In genomic region chr10:111295788-111296187, GRCh38 we compare ENCODE assay signal across 25 cellular contexts.
"Had no signal": no experiment of that assay in that cellular context is flagged by ENCODE, and none has a peak within 500 bp of the region (broad histone marks: within the 10 kb centered on the region; RNA-seq: fewer than 3 reads in every experiment).

No MANE protein-coding gene starts in this region.

- ATAC-seq: activated CD4-positive, alpha-beta T cell treated with anti-CD3 and anti-CD28 coated beads for 36 hours; activated naive CD4-positive, alpha-beta T cell treated with anti-CD3 and anti-CD28 coated beads, Interleukin-2, amount 50 U/mL, for 72 hours; foreskin keratinocyte; mucosa of descending colon; natural killer cell; pancreas; sciatic nerve; stimulated activated naive B cell treated with anti-CD40 and anti-IgM and Interleukin-4, amounts not matched to agents 10 μg/mL and 1 μg/mL and 100 μg/mL, for 72 hours; WTC11 had no signal

- H3K36me3 ChIP-seq: adrenal gland, esophagus squamous epithelium, left ventricle myocardium inferior, neutrophil, pancreas, thoracic aorta, upper lobe of left lung had no signal

- H3K9me3 Mint-ChIP-seq: activated CD4-positive, alpha-beta memory T cell treated with anti-CD3 and anti-CD28 coated beads for 36 hours; activated naive CD4-positive, alpha-beta T cell treated with anti-CD3 and anti-CD28 coated beads, Interleukin-2, amount 50 U/mL, for 72 hours; activated T-helper 1 cell treated with anti-CD3 and anti-CD28 coated beads, Interleukin-12 subunit alpha, Interleukin-12 subunit beta, Interleukin-2, Interleukin-4 antibody, amounts not matched to agents 30 ng/mL and 10 ng/mL and 1 ng/mL, durations not matched to agents 14 hours and 24 hours and 36 hours; natural killer cell; stimulated activated naive B cell treated with anti-CD40 and anti-IgM and Interleukin-4, amounts not matched to agents 10 μg/mL and 1 μg/mL and 100 μg/mL, for 72 hours had no signal

- DNase-seq: activated CD4-positive, alpha-beta memory T cell treated with anti-CD3 and anti-CD28 coated beads for 36 hours; activated CD4-positive, alpha-beta T cell treated with anti-CD3 and anti-CD28 coated beads for 36 hours; activated gamma-delta T cell treated with Interleukin-2 at 50 U/mL for 16 hours; activated T-cell treated with anti-CD3 and anti-CD28 coated beads for 4 hours; adrenal gland; effector CD8-positive, alpha-beta T cell; esophagus squamous epithelium; foreskin keratinocyte; glutamatergic neuron; hippocampal formation; kidney; left ventricle myocardium inferior; natural killer cell; pancreas; stimulated activated CD4-positive, alpha-beta T cell treated with anti-CD3 and anti-CD28 coated beads, Interleukin-4, amount 100 ng/mL, for 24 hours; stimulated activated naive B cell treated with anti-CD40 and anti-IgM and Interleukin-4, amounts not matched to agents 10 μg/mL and 1 μg/mL and 100 μg/mL, for 72 hours; upper lobe of left lung had no signal

- H3K27me3 Mint-ChIP-seq: dendritic cell treated with granulocyte-macrophage colony-stimulating factor and Interleukin-4, amounts not matched to agents 40 ng/mL and 50 ng/mL, for 4 days had no signal

- H3K36me3 Mint-ChIP-seq: activated CD4-positive, alpha-beta memory T cell treated with anti-CD3 and anti-CD28 coated beads for 36 hours; activated naive CD4-positive, alpha-beta T cell treated with anti-CD3 and anti-CD28 coated beads, Interleukin-2, amount 50 U/mL, for 72 hours; natural killer cell; stimulated activated naive B cell treated with anti-CD40 and anti-IgM and Interleukin-4, amounts not matched to agents 10 μg/mL and 1 μg/mL and 100 μg/mL, for 72 hours; WTC11 had no signal

- H3K27ac Mint-ChIP-seq: activated CD4-positive, alpha-beta memory T cell treated with anti-CD3 and anti-CD28 coated beads for 36 hours; activated CD4-positive, alpha-beta T cell treated with anti-CD3 and anti-CD28 coated beads for 36 hours; activated naive CD4-positive, alpha-beta T cell treated with anti-CD3 and anti-CD28 coated beads, Interleukin-2, amount 50 U/mL, for 72 hours; activated T-helper 1 cell treated with anti-CD3 and anti-CD28 coated beads, Interleukin-12 subunit alpha, Interleukin-12 subunit beta, Interleukin-2, Interleukin-4 antibody, amounts not matched to agents 30 ng/mL and 10 ng/mL and 1 ng/mL, durations not matched to agents 14 hours and 24 hours and 36 hours; dendritic cell treated with granulocyte-macrophage colony-stimulating factor and Interleukin-4, amounts not matched to agents 40 ng/mL and 50 ng/mL, for 4 days; natural killer cell; stimulated activated naive B cell treated with anti-CD40 and anti-IgM and Interleukin-4, amounts not matched to agents 10 μg/mL and 1 μg/mL and 100 μg/mL, for 72 hours; WTC11 had no signal

- H3K9me3 ChIP-seq: adrenal gland, esophagus squamous epithelium, left ventricle myocardium inferior, mucosa of descending colon, neutrophil, pancreas, thoracic aorta, upper lobe of left lung had no signal

- H3K4me1 Mint-ChIP-seq: activated CD4-positive, alpha-beta T cell treated with anti-CD3 and anti-CD28 coated beads for 36 hours; natural killer cell; stimulated activated naive B cell treated with anti-CD40 and anti-IgM and Interleukin-4, amounts not matched to agents 10 μg/mL and 1 μg/mL and 100 μg/mL, for 72 hours had no signal

- H3K27me3 ChIP-seq: adrenal gland, esophagus squamous epithelium, foreskin keratinocyte, neutrophil, pancreas, upper lobe of left lung had no signal

- H3K4me3 ChIP-seq: adrenal gland, esophagus squamous epithelium, left ventricle myocardium inferior, mucosa of descending colon, pancreas, thoracic aorta, upper lobe of left lung had no signal

- H3K27ac ChIP-seq: adrenal gland, esophagus squamous epithelium, foreskin keratinocyte, left ventricle myocardium inferior, neutrophil, pancreas, thoracic aorta, upper lobe of left lung had no signal

- H3K4me3 Mint-ChIP-seq: activated CD4-positive, alpha-beta memory T cell treated with anti-CD3 and anti-CD28 coated beads for 36 hours; activated CD4-positive, alpha-beta T cell treated with anti-CD3 and anti-CD28 coated beads for 36 hours; activated T-helper 1 cell treated with anti-CD3 and anti-CD28 coated beads, Interleukin-12 subunit alpha, Interleukin-12 subunit beta, Interleukin-2, Interleukin-4 antibody, amounts not matched to agents 30 ng/mL and 10 ng/mL and 1 ng/mL, durations not matched to agents 14 hours and 24 hours and 36 hours; dendritic cell treated with granulocyte-macrophage colony-stimulating factor and Interleukin-4, amounts not matched to agents 40 ng/mL and 50 ng/mL, for 4 days; natural killer cell; stimulated activated naive B cell treated with anti-CD40 and anti-IgM and Interleukin-4, amounts not matched to agents 10 μg/mL and 1 μg/mL and 100 μg/mL, for 72 hours; WTC11 had no signal

- H3K4me1 ChIP-seq: esophagus squamous epithelium, foreskin keratinocyte, left ventricle myocardium inferior, pancreas had no signal
